ENCODE assay signal across 3 cellular contexts in the genomic region with DNA sequence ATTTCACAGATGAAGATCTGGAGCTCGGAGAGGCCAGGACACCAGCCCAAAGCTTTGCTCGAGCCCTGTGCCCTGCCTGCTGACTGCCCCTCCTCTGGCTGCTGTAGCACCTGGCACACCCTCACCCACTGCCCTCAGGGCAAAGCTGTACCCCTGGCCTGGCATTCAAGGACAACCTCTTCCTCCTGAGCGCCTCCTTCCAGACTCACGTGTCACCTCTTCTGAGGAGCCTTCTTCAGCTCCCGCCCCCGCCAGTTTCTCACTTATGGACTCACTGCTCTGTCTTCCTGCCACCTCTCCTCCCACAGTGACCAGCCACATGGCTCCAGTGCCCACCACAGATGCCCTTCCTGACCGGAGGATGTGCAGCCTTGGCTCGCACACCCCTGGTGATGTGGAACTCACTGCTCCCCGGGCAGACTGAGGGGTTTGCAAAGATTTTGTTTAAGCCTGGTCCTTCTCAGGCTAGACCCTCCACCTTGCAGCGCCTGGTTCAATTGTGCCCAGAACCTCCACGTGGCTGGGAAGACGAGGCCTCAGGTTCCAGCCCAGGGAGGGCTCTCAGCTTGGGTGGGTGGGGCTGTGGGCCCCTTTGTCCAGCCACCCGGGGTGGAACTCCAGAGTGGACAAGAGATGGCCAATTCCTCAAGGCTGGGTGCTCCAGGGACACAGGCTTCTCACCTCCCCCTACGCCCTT.
TF ChIP-seq lines count a peak whose summit lies in the region.

No MANE protein-coding gene starts in this region.

TF ChIP-seq in HCT116, 20 proteins besides CTCF, POLR2A, EP300 and RAD21:
- TF ChIP-seq JUND (IDR thresholded peaks at IDR 0.05) (no peak), EGR1 (IDR thresholded peaks at IDR 0.05; ENCODE audit: low read depth) (no peak), CEBPB (IDR thresholded peaks at IDR 0.05; ENCODE audit: low read depth) (no peak), SP1 (IDR thresholded peaks at IDR 0.05; ENCODE audit: low read depth) (no peak), EZH2 (IDR thresholded peaks at IDR 0.05) (no peak), TCF7L2 (IDR thresholded peaks at IDR 0.05; ENCODE audit: borderline replicate concordance, extremely low read depth, insufficient read depth, insufficient read length) (no peak), ZNF274 (IDR thresholded peaks at IDR 0.05; ENCODE audit: low read depth, low read length) (no peak), FOSL1 (IDR thresholded peaks at IDR 0.05; ENCODE audit: low read depth) (no peak), SIN3A (IDR thresholded peaks at IDR 0.05; ENCODE audit: low read depth) (no peak), ELF1 (IDR thresholded peaks at IDR 0.05; ENCODE audit: borderline replicate concordance, low read depth) (no peak), ZFX (IDR thresholded peaks at IDR 0.05) (no peak), CBX3 (IDR thresholded peaks at IDR 0.05; ENCODE audit: low read depth) (no peak), EZH2phosphoT487 (IDR thresholded peaks at IDR 0.05; ENCODE audit: borderline replicate concordance) (no peak)
- TF ChIP-seq, protein P1, sequence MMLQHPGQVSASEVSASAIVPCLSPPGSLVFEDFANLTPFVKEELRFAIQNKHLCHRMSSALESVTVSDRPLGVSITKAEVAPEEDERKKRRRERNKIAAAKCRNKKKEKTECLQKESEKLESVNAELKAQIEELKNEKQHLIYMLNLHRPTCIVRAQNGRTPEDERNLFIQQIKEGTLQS (IDR thresholded peaks at IDR 0.05): no peak
- TF ChIP-seq, protein P2, sequence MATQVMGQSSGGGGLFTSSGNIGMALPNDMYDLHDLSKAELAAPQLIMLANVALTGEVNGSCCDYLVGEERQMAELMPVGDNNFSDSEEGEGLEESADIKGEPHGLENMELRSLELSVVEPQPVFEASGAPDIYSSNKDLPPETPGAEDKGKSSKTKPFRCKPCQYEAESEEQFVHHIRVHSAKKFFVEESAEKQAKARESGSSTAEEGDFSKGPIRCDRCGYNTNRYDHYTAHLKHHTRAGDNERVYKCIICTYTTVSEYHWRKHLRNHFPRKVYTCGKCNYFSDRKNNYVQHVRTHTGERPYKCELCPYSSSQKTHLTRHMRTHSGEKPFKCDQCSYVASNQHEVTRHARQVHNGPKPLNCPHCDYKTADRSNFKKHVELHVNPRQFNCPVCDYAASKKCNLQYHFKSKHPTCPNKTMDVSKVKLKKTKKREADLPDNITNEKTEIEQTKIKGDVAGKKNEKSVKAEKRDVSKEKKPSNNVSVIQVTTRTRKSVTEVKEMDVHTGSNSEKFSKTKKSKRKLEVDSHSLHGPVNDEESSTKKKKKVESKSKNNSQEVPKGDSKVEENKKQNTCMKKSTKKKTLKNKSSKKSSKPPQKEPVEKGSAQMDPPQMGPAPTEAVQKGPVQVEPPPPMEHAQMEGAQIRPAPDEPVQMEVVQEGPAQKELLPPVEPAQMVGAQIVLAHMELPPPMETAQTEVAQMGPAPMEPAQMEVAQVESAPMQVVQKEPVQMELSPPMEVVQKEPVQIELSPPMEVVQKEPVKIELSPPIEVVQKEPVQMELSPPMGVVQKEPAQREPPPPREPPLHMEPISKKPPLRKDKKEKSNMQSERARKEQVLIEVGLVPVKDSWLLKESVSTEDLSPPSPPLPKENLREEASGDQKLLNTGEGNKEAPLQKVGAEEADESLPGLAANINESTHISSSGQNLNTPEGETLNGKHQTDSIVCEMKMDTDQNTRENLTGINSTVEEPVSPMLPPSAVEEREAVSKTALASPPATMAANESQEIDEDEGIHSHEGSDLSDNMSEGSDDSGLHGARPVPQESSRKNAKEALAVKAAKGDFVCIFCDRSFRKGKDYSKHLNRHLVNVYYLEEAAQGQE (IDR thresholded peaks at IDR 0.05; ENCODE audit: low read depth): no peak
- TF ChIP-seq, protein P3, sequence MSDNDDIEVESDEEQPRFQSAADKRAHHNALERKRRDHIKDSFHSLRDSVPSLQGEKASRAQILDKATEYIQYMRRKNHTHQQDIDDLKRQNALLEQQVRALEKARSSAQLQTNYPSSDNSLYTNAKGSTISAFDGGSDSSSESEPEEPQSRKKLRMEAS (IDR thresholded peaks at IDR 0.05): no peak
TF ChIP-seq in HCT116: peak in this region for 0.

TF ChIP-seq in H1, 55 proteins besides CTCF, POLR2A, EP300 and RAD21:
- no peak for TF ChIP-seq EZH2 (IDR thresholded peaks at IDR 0.05; ENCODE audit: low read depth, low read length, severe bottlenecking)
- no peak for TF ChIP-seq GABPA (IDR thresholded peaks at IDR 0.05; ENCODE audit: borderline replicate concordance, insufficient read depth, low read length)
- no peak for TF ChIP-seq GTF2F1 (IDR thresholded peaks at IDR 0.05; ENCODE audit: borderline replicate concordance, low read depth, low read length)
- TF ChIP-seq SIX5 (IDR thresholded peaks at IDR 0.05; ENCODE audit: low read depth, low read length): no peak
- TF ChIP-seq HDAC2 (IDR thresholded peaks at IDR 0.05; ENCODE audit: borderline replicate concordance in 1 of 2, low read depth in 2 of 2, low read length in 2 of 2): no peak
- no peak for TF ChIP-seq SP2 (IDR thresholded peaks at IDR 0.05; ENCODE audit: low read length)

TF ChIP-seq in SK-N-SH, 30 proteins besides CTCF, POLR2A, EP300 and RAD21:
- TF ChIP-seq, protein P2 (IDR thresholded peaks at IDR 0.05; ENCODE audit: low read depth, low read length): no peak
- TF ChIP-seq MXI1 (IDR thresholded peaks at IDR 0.05; ENCODE audit: low read depth, low read length) (no peak), RFX5 (IDR thresholded peaks at IDR 0.05; ENCODE audit: low read length) (no peak), NFIC (IDR thresholded peaks at IDR 0.05; ENCODE audit: borderline replicate concordance) (no peak), TAF1 (IDR thresholded peaks at IDR 0.05; ENCODE audit: borderline replicate concordance, low read depth, low read length) (no peak), RXRA (IDR thresholded peaks at IDR 0.05; ENCODE audit: borderline replicate concordance, low read depth) (no peak), FOXJ3 (CRISPR knock-in tag; IDR thresholded peaks at IDR 0.05) (no peak), SMC3 (IDR thresholded peaks at IDR 0.05; ENCODE audit: low read depth, low read length) (no peak), FOXM1 (IDR thresholded peaks at IDR 0.05; ENCODE audit: low read depth) (no peak), POLR2AphosphoS5 (IDR thresholded peaks at IDR 0.05; ENCODE audit: low read depth, low read length) (no peak), CHD2 (IDR thresholded peaks at IDR 0.05; ENCODE audit: low read length, partially characterized antibody) (no peak), FOSL2 (IDR thresholded peaks at IDR 0.05; ENCODE audit: borderline replicate concordance, low read depth) (no peak)
- TF ChIP-seq, protein P4, sequence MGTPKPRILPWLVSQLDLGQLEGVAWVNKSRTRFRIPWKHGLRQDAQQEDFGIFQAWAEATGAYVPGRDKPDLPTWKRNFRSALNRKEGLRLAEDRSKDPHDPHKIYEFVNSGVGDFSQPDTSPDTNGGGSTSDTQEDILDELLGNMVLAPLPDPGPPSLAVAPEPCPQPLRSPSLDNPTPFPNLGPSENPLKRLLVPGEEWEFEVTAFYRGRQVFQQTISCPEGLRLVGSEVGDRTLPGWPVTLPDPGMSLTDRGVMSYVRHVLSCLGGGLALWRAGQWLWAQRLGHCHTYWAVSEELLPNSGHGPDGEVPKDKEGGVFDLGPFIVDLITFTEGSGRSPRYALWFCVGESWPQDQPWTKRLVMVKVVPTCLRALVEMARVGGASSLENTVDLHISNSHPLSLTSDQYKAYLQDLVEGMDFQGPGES (IDR thresholded peaks at IDR 0.05; ENCODE audit: low read depth, low read length): no peak
